8 cellular contexts compared by ENCODE assay signal in the genomic region with DNA sequence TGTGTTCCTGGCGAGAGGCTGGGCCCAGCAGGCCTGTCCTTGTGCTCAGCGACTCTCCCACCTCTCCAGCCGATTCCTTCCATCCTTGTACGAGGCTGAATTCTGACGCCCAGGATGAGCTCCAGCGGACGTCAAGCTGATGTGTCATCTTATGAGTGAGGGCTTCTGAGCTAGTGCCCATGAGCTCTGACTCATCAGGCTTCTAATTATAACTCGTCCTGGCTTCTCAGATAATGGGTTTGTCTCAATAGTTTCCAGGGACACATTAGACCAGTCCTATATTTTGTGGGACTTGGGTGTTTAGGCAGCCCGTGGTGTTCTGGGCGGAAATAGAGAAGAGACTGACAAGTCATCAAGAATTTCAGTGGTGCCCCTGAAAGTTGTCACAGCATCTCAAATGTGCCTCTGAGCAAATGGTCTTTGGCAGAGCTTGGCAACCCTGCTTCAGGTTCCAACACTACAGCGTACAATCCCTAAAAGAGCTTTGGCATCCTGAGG.
DNase-seq lines count a peak whose midpoint lies in the region; TF ChIP-seq lines count a peak whose summit lies in the region.

No MANE protein-coding gene starts in this region.

- H4K12ac ChIP-seq in trophoblast cell (ENCODE audit: low read depth, low read length): no peak overlapping the region

- peaks cover 33% of the 10 kb centered on the region for H3K9me3 Mint-ChIP-seq in T-helper 1 cell treated with Interleukin-12 subunit alpha and Interleukin-12 subunit beta and Interleukin-4 antibody, amounts not matched to agents 30 μg/mL and 1 μg/mL, for 36 hours

- peaks cover 23% of the 10 kb centered on the region for H3K27me3 Mint-ChIP-seq in T-helper 1 cell treated with Interleukin-12 subunit alpha and Interleukin-12 subunit beta and Interleukin-4 antibody, amounts not matched to agents 30 μg/mL and 1 μg/mL, for 36 hours (ENCODE audit: low read depth)

- H3K4ac ChIP-seq in trophoblast cell (ENCODE audit: low read depth, low read length): peak overlapping the region; percentile 7

- no peak overlapping the region for H3K4me3 ChIP-seq in epithelial cell of esophagus (ENCODE audit: low read length)
- no peak overlapping the region for H3K4me3 ChIP-seq in trophoblast cell (ENCODE audit: low read depth, low read length)

- H4K8ac ChIP-seq in trophoblast cell (ENCODE audit: low read depth, low read length): no peak overlapping the region

- H3K36me3 Mint-ChIP-seq in T-helper 1 cell treated with Interleukin-12 subunit alpha and Interleukin-12 subunit beta and Interleukin-4 antibody, amounts not matched to agents 30 μg/mL and 1 μg/mL, for 36 hours (ENCODE audit: low read depth): peaks cover 22% of the 10 kb centered on the region

- peak overlapping the region; percentile 66 for H3K4me3 Mint-ChIP-seq in T-helper 1 cell treated with Interleukin-12 subunit alpha and Interleukin-12 subunit beta and Interleukin-4 antibody, amounts not matched to agents 30 μg/mL and 1 μg/mL, for 36 hours

- H3K14ac ChIP-seq in trophoblast cell (ENCODE audit: low read length): peak overlapping the region; percentile 41

- no CpG with 5 or more reads among the region's 11 CpGs for WGBS in trophoblast cell (ENCODE audit: extremely low coverage, insufficient coverage, insufficient read length)

- H3K23ac ChIP-seq in trophoblast cell (ENCODE audit: low read length): no peak overlapping the region

- H3K27me3 ChIP-seq in trophoblast cell (ENCODE audit: insufficient read depth, low read length): no peaks in the 10 kb centered on the region

- H3K18ac ChIP-seq in trophoblast cell (ENCODE audit: low read length): peak overlapping the region; percentile 12

- H3K4me1 Mint-ChIP-seq in T-helper 1 cell treated with Interleukin-12 subunit alpha and Interleukin-12 subunit beta and Interleukin-4 antibody, amounts not matched to agents 30 μg/mL and 1 μg/mL, for 36 hours (ENCODE audit: low read depth): peaks cover 36% of the 10 kb centered on the region

- peak overlapping the region; percentile 65 for H2BK120ac ChIP-seq in trophoblast cell (ENCODE audit: insufficient read depth, low read length, poor library complexity)

- H2AK5ac ChIP-seq in trophoblast cell (ENCODE audit: low read length): peak overlapping the region; percentile 11

- no peak overlapping the region for H2AFZ ChIP-seq in trophoblast cell (ENCODE audit: insufficient read depth, low read length, poor library complexity)

- peaks cover 25 to 26% of the 10 kb centered on the region in 2 experiments for H3K4me1 ChIP-seq in trophoblast cell (ENCODE audit: control insufficient read depth in 1 of 2, insufficient read depth in 2 of 2, low read length in 2 of 2)

- TF ChIP-seq CTCF in epithelial cell of esophagus (IDR thresholded peaks at IDR 0.05; ENCODE audit: insufficient read depth, low read depth, low read length, missing control alignments): no peak

- peak overlapping the region; percentile 55 for H2BK12ac ChIP-seq in trophoblast cell (ENCODE audit: low read length)

- H3K79me2 ChIP-seq in trophoblast cell (ENCODE audit: control insufficient read depth, insufficient read depth, low read length, poor library complexity): no peaks in the 10 kb centered on the region

- peak overlapping the region; percentile 79 for H3K27ac ChIP-seq in trophoblast cell (ENCODE audit: low read depth, low read length)

- H3K36me3 ChIP-seq in trophoblast cell (ENCODE audit: control insufficient read depth in 1 of 2, insufficient read depth in 2 of 2, low read length in 2 of 2): no peaks in the 10 kb centered on the region

- peak overlapping the region; percentile 81 for H4K91ac ChIP-seq in trophoblast cell (ENCODE audit: low read depth, low read length)

- no peak overlapping the region for H3K4me2 ChIP-seq in trophoblast cell (ENCODE audit: low read length)

- H3K9me3 ChIP-seq in trophoblast cell (ENCODE audit: insufficient read depth, low read depth, low read length): no peaks in the 10 kb centered on the region

- H2BK5ac ChIP-seq in trophoblast cell (ENCODE audit: low read depth, low read length, poor library complexity): peak overlapping the region; percentile 79

- peak overlapping the region; percentile 90 for H3K27ac Mint-ChIP-seq in T-helper 1 cell treated with Interleukin-12 subunit alpha and Interleukin-12 subunit beta and Interleukin-4 antibody, amounts not matched to agents 30 μg/mL and 1 μg/mL, for 36 hours

- peak; percentile 46 for DNase-seq in activated naive CD4-positive, alpha-beta T cell treated with Interleukin-2 at 50 U/mL for 16 hours
- DNase-seq in activated naive CD4-positive, alpha-beta T cell treated with anti-CD3 and anti-CD28 coated beads, Interleukin-2, amount 50 U/mL, for 16 hours: no peak
- peak; percentile 97 for DNase-seq in epithelial cell of esophagus (ENCODE audit: low read depth)
- peak; percentile 89 to 94 for DNase-seq in trophoblast cell
- no peak for DNase-seq in COR-L47 (lab: John Stamatoyannopoulos, UW)
- no peak for DNase-seq in SKM-1 (lab: John Stamatoyannopoulos, UW; ENCODE audit: unreplicated experiment)
- DNase-seq in iPS-NIHi11 (ENCODE audit: low spot score): no peak

- H3K9ac ChIP-seq in trophoblast cell (ENCODE audit: low read length): no peak overlapping the region

- H3K79me1 ChIP-seq in trophoblast cell (ENCODE audit: low read length): peaks cover 22% of the 10 kb centered on the region

Comparison
In these comparisons a context has a peak if more than half of its experiments do, and no peak if none do; other contexts are left out.
1. DNase-seq: peak in activated naive CD4-positive, alpha-beta T cell treated with Interleukin-2 at 50 U/mL for 16 hours (single experiment), epithelial cell of esophagus (single experiment) and trophoblast cell (2 of 2); none in activated naive CD4-positive, alpha-beta T cell treated with anti-CD3 and anti-CD28 coated beads, Interleukin-2, amount 50 U/mL, for 16 hours (single experiment), COR-L47 (single experiment), SKM-1 (single experiment) and iPS-NIHi11 (single experiment).